Comparison of ENCODE assay signal across 19 cellular contexts in genomic region chr20:35302421-35303335, GRCh38. TPM values are rescaled to one million over a fixed set of nuclear protein-coding genes. Genes with fewer than 3 reads are reported as not detected.
DNase-seq lines count a peak whose midpoint lies in the region; TF ChIP-seq lines count a peak whose summit lies in the region.
"Had no signal": no experiment of that assay in that cellular context is flagged by ENCODE, and none has a peak within 500 bp of the region (broad histone marks: within the 10 kb centered on the region; RNA-seq: fewer than 3 reads in every experiment).

No MANE protein-coding gene starts in this region.

- peaks cover 42% of the 10 kb centered on the region for H3K4me1 ChIP-seq in hepatocyte (ENCODE audit: insufficient read depth)

- H3K9me2 ChIP-seq in hepatocyte (replicated peaks; ENCODE audit: insufficient read depth): no peaks in the 10 kb centered on the region

- H3K36me3 ChIP-seq in hepatocyte (replicated peaks; ENCODE audit: insufficient read depth, low read depth): no peaks in the 10 kb centered on the region
- H3K36me3 ChIP-seq: vagina had no signal

- no peaks in the 10 kb centered on the region for H4K20me1 ChIP-seq in hepatocyte (ENCODE audit: insufficient read depth, poor library complexity, severe bottlenecking)

- no peaks in the 10 kb centered on the region for H3K79me2 ChIP-seq in hepatocyte

- H2AFZ ChIP-seq in hepatocyte: no peak overlapping the region

- TF ChIP-seq CTCF in VCaP (conservative IDR thresholded peaks at IDR 0.05) (no peak), hepatocyte (IDR thresholded peaks at IDR 0.05; ENCODE audit: poor library complexity) (no peak)

- peak; percentile 48 for DNase-seq in COLO829 (ENCODE audit: low spot score)
- peak; percentile 89 for DNase-seq in HT1080 (ENCODE audit: low read depth)
- DNase-seq in hepatocyte (ENCODE audit: low spot score): peak; percentile 19
- no peak for DNase-seq in mucosa of gallbladder (ENCODE audit: low spot score)
- DNase-seq in activated CD4-positive, alpha-beta T cell treated with anti-CD3 and anti-CD28 coated beads, Interleukin-2, amount 50 U/mL, for 4 hours: no peak
- no peak for DNase-seq in MV-4-11 (lab: John Stamatoyannopoulos, UW)
- DNase-seq in activated naive CD4-positive, alpha-beta T cell treated with anti-CD3 and anti-CD28 coated beads, Interleukin-2, amount 50 U/mL, for 16 hours: no peak
- DNase-seq: activated T-cell treated with anti-CD3 and anti-CD28 coated beads, Interleukin-2, amount 50 U/mL, for 1 hour; NCI-H226; retina; stimulated activated CD4-positive, alpha-beta T cell treated with anti-CD3 and anti-CD28 coated beads, Interleukin-4, amount 100 ng/mL, for 4 hours; stimulated activated naive B cell treated with anti-CD40 and anti-IgM and Interleukin-4, amounts not matched to agents 10 μg/mL and 1 μg/mL and 100 μg/mL, for 72 hours; T-cell had no signal

- H3K27ac ChIP-seq in VCaP (peak overlapping the region; percentile 43), hepatocyte (peak overlapping the region; percentile 98)
- H3K27ac ChIP-seq: HL-60 had no signal

- WGBS in hepatocyte (ENCODE audit: low lambda C conversion rate, missing lambda C conversion rate): 80% methylated on average over 6 of the region's 6 CpGs

- no peak overlapping the region for H3K4me2 ChIP-seq in hepatocyte

- H3K4me3 ChIP-seq in hepatocyte: no peak overlapping the region
- H3K4me3 ChIP-seq: gastroesophageal sphincter, vagina had no signal

- H3K27me3 ChIP-seq in hepatocyte: no peaks in the 10 kb centered on the region
- H3K27me3 ChIP-seq: gastroesophageal sphincter, vagina had no signal

- H3K9me3 ChIP-seq in hepatocyte (ENCODE audit: low read depth): no peaks in the 10 kb centered on the region
- H3K9me3 ChIP-seq: gastroesophageal sphincter, vagina had no signal

RNA-seq across cellular contexts. Expression of gene FAM83C, which starts 10.5 kb away (rescaled TPM):
- total RNA-seq in HT1080 (2014; rRNA removed; shearing (Covaris generic)): not detected in 2 replicates
- 0.02 TPM in 1 of 2 replicates, not detected in the other for polyA plus RNA-seq in HT1080 (2015; cell fraction: cytosol; rRNA removed)
- polyA plus RNA-seq in HT1080 (2015; cell fraction: nucleus; rRNA removed): 0.05 TPM in 1 of 2 replicates, not detected in the other
- not detected in 2 replicates for total RNA-seq in hepatocyte
- 0.10 TPM in 1 of 2 replicates, not detected in the other for polyA plus RNA-seq in hepatocyte
- total RNA-seq in mucosa of gallbladder: not detected
- total RNA-seq: kidney epithelial cell had no signal
- polyA plus RNA-seq: BJ had no signal

RNA-seq across cellular contexts. Expression of gene EIF6, which starts 18.1 kb away (rescaled TPM):
- total RNA-seq in HT1080 (2014; rRNA removed; shearing (Covaris generic)): 516 and 620 TPM in 2 replicates
- 246 and 320 TPM in 2 replicates for polyA plus RNA-seq in HT1080 (2015; cell fraction: cytosol; rRNA removed)
- 273 and 299 TPM in 2 replicates for polyA plus RNA-seq in HT1080 (2015; cell fraction: nucleus; rRNA removed)
- total RNA-seq in hepatocyte: 108 and 112 TPM in 2 replicates
- polyA plus RNA-seq in hepatocyte: 207 and 230 TPM in 2 replicates
- 98.5 TPM for total RNA-seq in mucosa of gallbladder

RNA-seq across cellular contexts. Expression of gene MMP24OS, which starts 24.8 kb away (rescaled TPM):
- 26.4 and 38.1 TPM in 2 replicates for total RNA-seq in HT1080 (2014; rRNA removed; shearing (Covaris generic))
- 48.7 and 61.6 TPM in 2 replicates for polyA plus RNA-seq in HT1080 (2015; cell fraction: cytosol; rRNA removed)
- 43.3 and 52.6 TPM in 2 replicates for polyA plus RNA-seq in HT1080 (2015; cell fraction: nucleus; rRNA removed)
- total RNA-seq in hepatocyte: 16.9 and 19.0 TPM in 2 replicates
- polyA plus RNA-seq in hepatocyte: 58.5 and 60.1 TPM in 2 replicates
- 123 TPM for total RNA-seq in mucosa of gallbladder

Comparison
In these comparisons a context has a peak if more than half of its experiments do, and no peak if none do; other contexts are left out.
1. DNase-seq: peak in COLO829 (single experiment), HT1080 (single experiment) and hepatocyte (single experiment); none in mucosa of gallbladder (single experiment), activated CD4-positive, alpha-beta T cell treated with anti-CD3 and anti-CD28 coated beads, Interleukin-2, amount 50 U/mL, for 4 hours (0 of 2), MV-4-11 (single experiment) and activated naive CD4-positive, alpha-beta T cell treated with anti-CD3 and anti-CD28 coated beads, Interleukin-2, amount 50 U/mL, for 16 hours (single experiment).